In genomic region chr1:40039757-40040510, GRCh38 we compare ENCODE assay signal across 8 cellular contexts. TPM values are rescaled to one million over a fixed set of nuclear protein-coding genes. Genes with fewer than 3 reads are reported as not detected.
DNase-seq lines count a peak whose midpoint lies in the region; ATAC-seq lines count a peak whose summit lies in the region.

No MANE protein-coding gene starts in this region.

- no peaks in the 10 kb centered on the region for H3K27me3 Mint-ChIP-seq in activated CD4-positive, alpha-beta memory T cell treated with anti-CD3 and anti-CD28 coated beads, Interleukin-2, amount 10 ng/mL, durations not matched to agents 7 days and 5 days

- H3K9me3 ChIP-seq in ectodermal cell (ENCODE audit: control insufficient read depth, low read length) = no peaks in the 10 kb centered on the region

- peak overlapping the region; percentile 98 for H3K4me3 ChIP-seq in ectodermal cell (ENCODE audit: insufficient read depth, low read depth, low read length)

- H3K36me3 Mint-ChIP-seq in activated CD4-positive, alpha-beta memory T cell treated with anti-CD3 and anti-CD28 coated beads, Interleukin-2, amount 10 ng/mL, durations not matched to agents 7 days and 5 days (ENCODE audit: low read depth) = peaks cover 56% of the 10 kb centered on the region

- peak overlapping the region; percentile 88 for H3K4me3 Mint-ChIP-seq in activated CD4-positive, alpha-beta memory T cell treated with anti-CD3 and anti-CD28 coated beads, Interleukin-2, amount 10 ng/mL, durations not matched to agents 7 days and 5 days

- no peaks in the 10 kb centered on the region for H3K4me1 ChIP-seq in ectodermal cell (ENCODE audit: control insufficient read depth, insufficient read depth, low read length)

- CTCF ChIA-PET in activated CD4-positive, alpha-beta memory T cell treated with anti-CD3 and anti-CD28 coated beads, Interleukin-2, amount 10 ng/mL, durations not matched to agents 7 days and 5 days (lab: Charles Lee) = interaction anchor here (0.6 to 2.2 kb wide), 9 partner anchors 10 to 299 kb away, joined by 3 to 8 read pairs (median 4); no protein-coding TSS in a partner anchor

- H3K36me3 ChIP-seq in ectodermal cell (ENCODE audit: control insufficient read depth, insufficient read depth, low read length) = no peaks in the 10 kb centered on the region

- H3K9me3 Mint-ChIP-seq in activated CD4-positive, alpha-beta memory T cell treated with anti-CD3 and anti-CD28 coated beads, Interleukin-2, amount 10 ng/mL, durations not matched to agents 7 days and 5 days = no peaks in the 10 kb centered on the region

- DNase-seq in C1 segment of cervical spinal cord (lab: John Stamatoyannopoulos, UW) (peak in 12 of 14 donors; percentile 28 to 83 (median 70)), NCI-H748 (lab: John Stamatoyannopoulos, UW; ENCODE audit: unreplicated experiment) (peak; percentile 100), medulla oblongata (ENCODE audit: extremely low spot score) (peak; percentile 76)
- DNase-seq in activated CD4-positive, alpha-beta memory T cell treated with anti-CD3 and anti-CD28 coated beads, Interleukin-2, amount 10 ng/mL, durations not matched to agents 7 days and 5 days = peak; percentile 91
- DNase-seq in stimulated activated CD8-positive, alpha-beta memory T cell treated with anti-CD3 and anti-CD28 coated beads, Interleukin-15, amount 100 ng/mL, for 24 hours (ENCODE audit: low read depth) = peak; percentile 47

- WGBS in ectodermal cell, 2 experiments = 0 to 1% methylated on average over 52 of the region's 52 CpGs

- POLR2A ChIA-PET in activated CD4-positive, alpha-beta memory T cell treated with anti-CD3 and anti-CD28 coated beads, Interleukin-2, amount 10 ng/mL, durations not matched to agents 7 days and 5 days (lab: Charles Lee) = interaction anchor here (0.5 to 14.1 kb wide), 41 partner anchors 9 to 940 kb away, joined by 3 to 253 read pairs (median 5); partner anchors contain the start of genes CTPS1, MFSD2A, MYCL and NFYC

- no peaks in the 10 kb centered on the region for H3K27me3 ChIP-seq in ectodermal cell (ENCODE audit: control insufficient read depth, insufficient read depth, low read length, poor library complexity, severe bottlenecking)

- H3K4me1 Mint-ChIP-seq in activated CD4-positive, alpha-beta memory T cell treated with anti-CD3 and anti-CD28 coated beads, Interleukin-2, amount 10 ng/mL, durations not matched to agents 7 days and 5 days = peaks cover 51% of the 10 kb centered on the region

- peak overlapping the region; percentile 97 for H3K27ac ChIP-seq in ectodermal cell (ENCODE audit: insufficient read depth, low read depth, low read length, poor library complexity, severe bottlenecking)

- ATAC-seq in GM19043 (IDR thresholded peaks at IDR 0.05; ENCODE audit: low read depth, unreplicated experiment) (peak; percentile 60), HG03280 (IDR thresholded peaks at IDR 0.05; ENCODE audit: unreplicated experiment) (peak; percentile 55)

- H3K27ac Mint-ChIP-seq in activated CD4-positive, alpha-beta memory T cell treated with anti-CD3 and anti-CD28 coated beads, Interleukin-2, amount 10 ng/mL, durations not matched to agents 7 days and 5 days = peak overlapping the region; percentile 95

RNA-seq across cellular contexts. Expression of gene CAP1, which starts 0.6 kb away (rescaled TPM):
- total RNA-seq in activated CD4-positive, alpha-beta memory T cell treated with anti-CD3 and anti-CD28 coated beads, Interleukin-2, amount 10 ng/mL, durations not matched to agents 7 days and 5 days = 100 to 1,000 TPM; 890 to 908 TPM
- 220 TPM for polyA plus RNA-seq in ectodermal cell (2013, experiment 1 of 4)
- 224 TPM for polyA plus RNA-seq in ectodermal cell (2013, experiment 2 of 4)
- 143 TPM for polyA plus RNA-seq in ectodermal cell (2013, experiment 3 of 4)
- polyA plus RNA-seq in ectodermal cell (2013, experiment 4 of 4) = 171 TPM

RNA-seq across cellular contexts. Expression of gene PPT1, which starts 57.1 kb away (rescaled TPM):
- total RNA-seq in activated CD4-positive, alpha-beta memory T cell treated with anti-CD3 and anti-CD28 coated beads, Interleukin-2, amount 10 ng/mL, durations not matched to agents 7 days and 5 days = 10 to 100 TPM; 76.9 to 83.4 TPM
- polyA plus RNA-seq in ectodermal cell (2013, experiment 1 of 4) = 168 TPM
- 158 TPM for polyA plus RNA-seq in ectodermal cell (2013, experiment 2 of 4)
- 163 TPM for polyA plus RNA-seq in ectodermal cell (2013, experiment 3 of 4)
- polyA plus RNA-seq in ectodermal cell (2013, experiment 4 of 4) = 182 TPM

Comparison
In these comparisons a context has a peak if more than half of its experiments do, and no peak if none do; other contexts are left out.
1. Peak in every context shown above with its lines: DNase-seq, ATAC-seq, H3K4me3 ChIP-seq and H3K27ac ChIP-seq.
2. DNase-seq: peak in every context shown above with its lines; median percentile 100 in NCI-H748; 91 in activated CD4-positive, alpha-beta memory T cell treated with anti-CD3 and anti-CD28 coated beads, Interleukin-2, amount 10 ng/mL, durations not matched to agents 7 days and 5 days; 76 in medulla oblongata; 70 in C1 segment of cervical spinal cord; 47 in stimulated activated CD8-positive, alpha-beta memory T cell treated with anti-CD3 and anti-CD28 coated beads, Interleukin-15, amount 100 ng/mL, for 24 hours.